In the genomic region with DNA sequence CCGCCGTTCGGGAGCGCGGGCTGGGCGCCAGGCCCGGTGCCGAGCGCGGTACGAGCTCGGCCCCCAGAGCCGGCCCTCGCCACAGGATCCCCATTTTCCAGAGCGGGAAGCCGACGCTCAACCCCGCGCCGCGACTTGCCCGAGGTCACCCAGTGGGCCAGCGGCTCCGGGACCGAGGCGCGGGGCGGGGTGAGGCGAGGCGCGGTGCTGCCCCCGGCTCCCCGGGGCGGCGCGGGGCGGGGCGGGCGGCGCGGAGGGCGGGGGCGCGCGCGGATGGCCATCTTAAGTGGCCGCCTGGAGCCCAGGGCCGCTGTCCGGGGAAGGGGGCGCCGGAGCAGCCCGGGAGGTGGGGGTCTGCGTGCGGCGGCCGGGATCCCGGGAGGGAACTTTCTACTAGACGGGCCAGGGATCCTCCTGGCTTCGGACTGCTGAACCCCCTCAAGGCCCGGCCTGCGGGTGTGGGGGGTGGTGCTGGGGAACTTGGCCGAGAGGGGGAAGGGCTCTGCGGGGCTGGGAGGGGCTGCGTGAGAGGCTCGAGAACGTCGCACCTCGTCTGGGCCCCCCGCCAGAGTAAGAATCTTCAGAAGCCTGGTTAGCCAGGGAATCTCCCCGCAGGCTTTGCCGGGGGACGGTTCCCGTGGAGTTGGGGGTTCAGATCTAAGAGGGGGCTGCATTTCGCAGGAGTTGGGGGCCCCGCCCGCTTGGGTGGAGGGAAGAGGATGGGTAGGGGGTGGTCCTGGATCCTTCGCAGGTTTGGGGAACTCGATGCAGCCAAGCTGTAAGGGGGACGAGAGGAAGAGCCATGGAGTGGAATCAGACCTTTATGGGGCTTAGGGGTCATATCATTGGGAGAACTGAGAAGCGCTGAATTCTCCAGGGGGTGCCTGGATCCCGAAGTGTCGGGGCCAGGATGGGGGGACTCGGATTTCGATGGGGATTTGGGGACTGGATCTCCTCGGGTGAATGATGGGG, we compare ENCODE assay signal across 1 cellular context.
TF ChIP-seq lines count a peak whose summit lies in the region.

No MANE protein-coding gene starts in this region.

TF ChIP-seq in GM12878, 131 proteins besides CTCF, POLR2A, EP300 and RAD21 (continued from another document):
- TF ChIP-seq, protein P1, sequence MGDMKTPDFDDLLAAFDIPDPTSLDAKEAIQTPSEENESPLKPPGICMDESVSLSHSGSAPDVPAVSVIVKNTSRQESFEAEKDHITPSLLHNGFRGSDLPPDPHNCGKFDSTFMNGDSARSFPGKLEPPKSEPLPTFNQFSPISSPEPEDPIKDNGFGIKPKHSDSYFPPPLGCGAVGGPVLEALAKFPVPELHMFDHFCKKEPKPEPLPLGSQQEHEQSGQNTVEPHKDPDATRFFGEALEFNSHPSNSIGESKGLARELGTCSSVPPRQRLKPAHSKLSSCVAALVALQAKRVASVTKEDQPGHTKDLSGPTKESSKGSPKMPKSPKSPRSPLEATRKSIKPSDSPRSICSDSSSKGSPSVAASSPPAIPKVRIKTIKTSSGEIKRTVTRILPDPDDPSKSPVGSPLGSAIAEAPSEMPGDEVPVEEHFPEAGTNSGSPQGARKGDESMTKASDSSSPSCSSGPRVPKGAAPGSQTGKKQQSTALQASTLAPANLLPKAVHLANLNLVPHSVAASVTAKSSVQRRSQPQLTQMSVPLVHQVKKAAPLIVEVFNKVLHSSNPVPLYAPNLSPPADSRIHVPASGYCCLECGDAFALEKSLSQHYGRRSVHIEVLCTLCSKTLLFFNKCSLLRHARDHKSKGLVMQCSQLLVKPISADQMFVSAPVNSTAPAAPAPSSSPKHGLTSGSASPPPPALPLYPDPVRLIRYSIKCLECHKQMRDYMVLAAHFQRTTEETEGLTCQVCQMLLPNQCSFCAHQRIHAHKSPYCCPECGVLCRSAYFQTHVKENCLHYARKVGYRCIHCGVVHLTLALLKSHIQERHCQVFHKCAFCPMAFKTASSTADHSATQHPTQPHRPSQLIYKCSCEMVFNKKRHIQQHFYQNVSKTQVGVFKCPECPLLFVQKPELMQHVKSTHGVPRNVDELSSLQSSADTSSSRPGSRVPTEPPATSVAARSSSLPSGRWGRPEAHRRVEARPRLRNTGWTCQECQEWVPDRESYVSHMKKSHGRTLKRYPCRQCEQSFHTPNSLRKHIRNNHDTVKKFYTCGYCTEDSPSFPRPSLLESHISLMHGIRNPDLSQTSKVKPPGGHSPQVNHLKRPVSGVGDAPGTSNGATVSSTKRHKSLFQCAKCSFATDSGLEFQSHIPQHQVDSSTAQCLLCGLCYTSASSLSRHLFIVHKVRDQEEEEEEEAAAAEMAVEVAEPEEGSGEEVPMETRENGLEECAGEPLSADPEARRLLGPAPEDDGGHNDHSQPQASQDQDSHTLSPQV (IDR thresholded peaks at IDR 0.05), result no peak
- TF ChIP-seq ZNF24 (IDR thresholded peaks at IDR 0.05) (no peak), MYB (IDR thresholded peaks at IDR 0.05; ENCODE audit: borderline replicate concordance, low read depth, low read length) (no peak)
- TF ChIP-seq, protein P2, sequence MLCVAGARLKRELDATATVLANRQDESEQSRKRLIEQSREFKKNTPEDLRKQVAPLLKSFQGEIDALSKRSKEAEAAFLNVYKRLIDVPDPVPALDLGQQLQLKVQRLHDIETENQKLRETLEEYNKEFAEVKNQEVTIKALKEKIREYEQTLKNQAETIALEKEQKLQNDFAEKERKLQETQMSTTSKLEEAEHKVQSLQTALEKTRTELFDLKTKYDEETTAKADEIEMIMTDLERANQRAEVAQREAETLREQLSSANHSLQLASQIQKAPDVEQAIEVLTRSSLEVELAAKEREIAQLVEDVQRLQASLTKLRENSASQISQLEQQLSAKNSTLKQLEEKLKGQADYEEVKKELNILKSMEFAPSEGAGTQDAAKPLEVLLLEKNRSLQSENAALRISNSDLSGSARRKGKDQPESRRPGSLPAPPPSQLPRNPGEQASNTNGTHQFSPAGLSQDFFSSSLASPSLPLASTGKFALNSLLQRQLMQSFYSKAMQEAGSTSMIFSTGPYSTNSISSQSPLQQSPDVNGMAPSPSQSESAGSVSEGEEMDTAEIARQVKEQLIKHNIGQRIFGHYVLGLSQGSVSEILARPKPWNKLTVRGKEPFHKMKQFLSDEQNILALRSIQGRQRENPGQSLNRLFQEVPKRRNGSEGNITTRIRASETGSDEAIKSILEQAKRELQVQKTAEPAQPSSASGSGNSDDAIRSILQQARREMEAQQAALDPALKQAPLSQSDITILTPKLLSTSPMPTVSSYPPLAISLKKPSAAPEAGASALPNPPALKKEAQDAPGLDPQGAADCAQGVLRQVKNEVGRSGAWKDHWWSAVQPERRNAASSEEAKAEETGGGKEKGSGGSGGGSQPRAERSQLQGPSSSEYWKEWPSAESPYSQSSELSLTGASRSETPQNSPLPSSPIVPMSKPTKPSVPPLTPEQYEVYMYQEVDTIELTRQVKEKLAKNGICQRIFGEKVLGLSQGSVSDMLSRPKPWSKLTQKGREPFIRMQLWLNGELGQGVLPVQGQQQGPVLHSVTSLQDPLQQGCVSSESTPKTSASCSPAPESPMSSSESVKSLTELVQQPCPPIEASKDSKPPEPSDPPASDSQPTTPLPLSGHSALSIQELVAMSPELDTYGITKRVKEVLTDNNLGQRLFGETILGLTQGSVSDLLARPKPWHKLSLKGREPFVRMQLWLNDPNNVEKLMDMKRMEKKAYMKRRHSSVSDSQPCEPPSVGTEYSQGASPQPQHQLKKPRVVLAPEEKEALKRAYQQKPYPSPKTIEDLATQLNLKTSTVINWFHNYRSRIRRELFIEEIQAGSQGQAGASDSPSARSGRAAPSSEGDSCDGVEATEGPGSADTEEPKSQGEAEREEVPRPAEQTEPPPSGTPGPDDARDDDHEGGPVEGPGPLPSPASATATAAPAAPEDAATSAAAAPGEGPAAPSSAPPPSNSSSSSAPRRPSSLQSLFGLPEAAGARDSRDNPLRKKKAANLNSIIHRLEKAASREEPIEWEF (IDR thresholded peaks at IDR 0.05; ENCODE audit: insufficient replicate concordance, low read depth, low read length), result no peak
